ENCODE assay signal across 17 cellular contexts in the genomic region with DNA sequence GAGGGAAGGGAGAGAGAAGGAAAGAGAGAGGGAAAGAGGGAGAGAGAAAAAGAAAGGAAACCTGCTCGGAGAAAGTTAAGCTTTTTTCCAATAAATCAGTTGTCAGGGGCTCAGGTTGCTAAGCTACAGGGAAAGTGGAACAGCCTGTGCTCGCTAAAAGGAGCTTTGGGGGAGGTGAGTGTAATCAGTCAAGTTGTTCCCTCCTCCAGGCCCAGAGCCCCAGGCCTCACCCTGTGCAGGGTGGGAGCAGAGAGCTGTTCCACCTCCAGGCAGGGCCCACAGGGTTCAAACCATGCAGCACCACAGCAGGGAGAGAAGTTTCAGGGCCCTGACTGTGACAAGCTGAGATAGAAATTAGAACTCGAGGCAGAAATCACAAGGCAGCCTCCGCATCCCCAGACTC. TPM values are rescaled to one million over a fixed set of nuclear protein-coding genes. Genes with fewer than 3 reads are reported as not detected.
DNase-seq lines count a peak whose midpoint lies in the region; ATAC-seq, FAIRE-seq and TF ChIP-seq lines count a peak whose summit lies in the region.
"Had no signal": no experiment of that assay in that cellular context is flagged by ENCODE, and none has a peak within 500 bp of the region (broad histone marks: within the 10 kb centered on the region; RNA-seq: fewer than 3 reads in every experiment).

No MANE protein-coding gene starts in this region.

- H2AK5ac ChIP-seq in H1 (ENCODE audit: low read depth, low read length): no peak overlapping the region

- no peaks in the 10 kb centered on the region for H3K23me2 ChIP-seq in H1 (ENCODE audit: low read depth, low read length)

- no peak for TF ChIP-seq RAD21 in H1 (IDR thresholded peaks at IDR 0.05 in 1 of 2, conservative IDR thresholded peaks at IDR 0.05 in 1 of 2; ENCODE audit: low read depth in 2 of 2, low read length in 2 of 2)

- H3K36me3 ChIP-seq in H1 (ENCODE audit: control insufficient read depth in 2 of 4, insufficient read depth in 4 of 4, low read length in 3 of 4): no peaks in the 10 kb centered on the region
- H3K36me3 ChIP-seq in neural progenitor cell: no peaks in the 10 kb centered on the region

- no peaks in the 10 kb centered on the region for H3K79me1 ChIP-seq in H1 (ENCODE audit: low read depth, low read length)

- CTCF ChIA-PET in H1 (lab: Charles Lee; ENCODE audit: partially characterized antibody): interaction anchor here (0.7 to 2.1 kb wide), 9 partner anchors 8 to 139 kb away, joined by 3 to 7 read pairs (median 3); no protein-coding TSS in a partner anchor

- TF ChIP-seq CTCF in H1 (IDR thresholded peaks at IDR 0.05; ENCODE audit: control extremely low read depth in 1 of 3, insufficient read depth in 1 of 3, low read depth in 1 of 3, low read length in 3 of 3) (no peak), neural progenitor cell (IDR thresholded peaks at IDR 0.05) (no peak), type B pancreatic cell (conservative IDR thresholded peaks at IDR 0.05) (no peak)

- H3K4me1 Mint-ChIP-seq in neural progenitor cell (peaks cover 52% of the 10 kb centered on the region), type B pancreatic cell (ENCODE audit: unreplicated experiment) (peaks cover 45% of the 10 kb centered on the region)
- H3K4me1 Mint-ChIP-seq: CD8-positive, alpha-beta memory T cell had no signal

- H2BK12ac ChIP-seq in H1 (ENCODE audit: low read depth, low read length): no peak overlapping the region

- POLR2A ChIA-PET in H1 (lab: Charles Lee; ENCODE audit: partially characterized antibody): interaction anchor here (1.0 to 1.7 kb wide), 2 partner anchors 9 to 12 kb away, joined by 3 to 8 read pairs; no protein-coding TSS in a partner anchor

- H3K4ac ChIP-seq in H1 (replicated peaks; ENCODE audit: insufficient read length, low read depth, low read length): no peak overlapping the region

- H4K8ac ChIP-seq in H1 (ENCODE audit: extremely low read depth, insufficient read depth, low read length): no peak overlapping the region

- H3F3A ChIP-seq in neural progenitor cell (ENCODE audit: low read depth): peaks cover 11% of the 10 kb centered on the region

- H3K27ac ChIP-seq in H1 (ENCODE audit: low read depth, low read length): no peak overlapping the region
- H3K27ac ChIP-seq in neural progenitor cell: no peak overlapping the region

- no peak overlapping the region for H3K18ac ChIP-seq in H1 (ENCODE audit: extremely low read depth, low read length)

- no peaks in the 10 kb centered on the region for H4K20me1 ChIP-seq in H1 (replicated peaks in 1 of 2; ENCODE audit: control insufficient read depth in 1 of 2, insufficient read depth in 2 of 2, low read length in 2 of 2)
- no peaks in the 10 kb centered on the region for H4K20me1 ChIP-seq in neural progenitor cell (ENCODE audit: low read depth)

- H3K27ac Mint-ChIP-seq in neural progenitor cell (peak overlapping the region; percentile 93), type B pancreatic cell (peak overlapping the region; percentile 86)
- H3K27ac Mint-ChIP-seq: activated CD8-positive, alpha-beta T cell treated with anti-CD3 and anti-CD28 coated beads, Interleukin-2, amount 10 ng/mL, durations not matched to agents 7 days and 5 days; stimulated activated naive CD8-positive, alpha-beta T cell treated with anti-CD3 and anti-CD28 coated beads, Interleukin-15, Interleukin-2, amounts not matched to agents 100 ng/mL and 50 ng/mL, for 24 hours had no signal

- H3K23ac ChIP-seq in H1 (ENCODE audit: insufficient read length): no peak overlapping the region

- no peak overlapping the region for H3K14ac ChIP-seq in H1 (ENCODE audit: insufficient read length)

- no peak overlapping the region for H4K91ac ChIP-seq in H1 (replicated peaks; ENCODE audit: insufficient read length, low read length)

- H3K79me2 ChIP-seq in H1 (ENCODE audit: control insufficient read depth in 1 of 2, insufficient read depth in 2 of 2, low read length in 2 of 2) (no peaks in the 10 kb centered on the region), neural progenitor cell (ENCODE audit: low read depth) (no peaks in the 10 kb centered on the region)

- H2BK5ac ChIP-seq in H1 (ENCODE audit: low read depth, low read length): no peak overlapping the region

- H3K9ac ChIP-seq in H1 (replicated peaks in 1 of 4; ENCODE audit: extremely low read depth in 1 of 4, low read depth in 3 of 4, low read length in 3 of 4) (no peak overlapping the region), neural progenitor cell (no peak overlapping the region)

- DNase-seq in NCI-H345 (lab: John Stamatoyannopoulos, UW) (peak; percentile 19), NCI-H345 treated with DMSO at 0.1 percent for 48 hours (lab: John Stamatoyannopoulos, UW; ENCODE audit: unreplicated experiment) (no peak), H1 (ENCODE audit: low read depth in 1 of 2, low spot score in 2 of 2) (no peak), neural progenitor cell (ENCODE audit: low spot score) (peak; percentile 32), type B pancreatic cell (ENCODE audit: extremely low spot score, unreplicated experiment) (no peak)
- DNase-seq in activated effector memory CD4-positive, alpha-beta T cell treated with anti-CD3 and anti-CD28 coated beads, Interleukin-2, amount 50 U/mL, for 16 hours: no peak
- DNase-seq in stimulated activated CD4-positive, alpha-beta T cell treated with anti-CD3 and anti-CD28 coated beads, Interleukin-2, amount 100 ng/mL, for 24 hours: no peak
- DNase-seq: activated CD8-positive, alpha-beta T cell treated with anti-CD3 and anti-CD28 coated beads, Interleukin-2, amount 10 ng/mL, durations not matched to agents 7 days and 5 days; CD8-positive, alpha-beta memory T cell; glutamatergic neuron; GOT3; kidney glomerular epithelial cell; SIG-M5 had no signal

- H3K4me3 Mint-ChIP-seq in neural progenitor cell (peak overlapping the region; percentile 27), type B pancreatic cell (peak overlapping the region; percentile 48)
- H3K4me3 Mint-ChIP-seq: activated CD8-positive, alpha-beta T cell treated with anti-CD3 and anti-CD28 coated beads, Interleukin-2, amount 10 ng/mL, durations not matched to agents 7 days and 5 days; CD8-positive, alpha-beta memory T cell; stimulated activated naive CD8-positive, alpha-beta T cell treated with anti-CD3 and anti-CD28 coated beads, Interleukin-15, Interleukin-2, amounts not matched to agents 100 ng/mL and 50 ng/mL, for 24 hours had no signal

- peaks cover 0 to 5% (median 2%) of the 10 kb centered on the region in 4 experiments; a peak in 2 of 7 replicates for H3K4me1 ChIP-seq in H1 (replicated peaks in 1 of 4; ENCODE audit: control insufficient read depth in 3 of 4, insufficient read depth in 4 of 4, low read length in 3 of 4)
- H3K4me1 ChIP-seq in neural progenitor cell: peaks cover 19% of the 10 kb centered on the region

- no peak overlapping the region for H3K56ac ChIP-seq in H1 (replicated peaks; ENCODE audit: insufficient read length, low read depth, low read length)

- no peak overlapping the region for H2BK15ac ChIP-seq in H1 (ENCODE audit: low read length)

- H3K36me3 Mint-ChIP-seq in neural progenitor cell (no peaks in the 10 kb centered on the region), type B pancreatic cell (no peaks in the 10 kb centered on the region)
- H3K36me3 Mint-ChIP-seq: CD8-positive, alpha-beta memory T cell had no signal

- TF ChIP-seq POLR2A in H1 (IDR thresholded peaks at IDR 0.05; ENCODE audit: control extremely low read depth in 1 of 2, low read depth in 2 of 2, low read length in 2 of 2): no peak

- peaks cover 7% of the 10 kb centered on the region for H3K27me3 Mint-ChIP-seq in neural progenitor cell (ENCODE audit: insufficient read depth, low read depth)
- H3K27me3 Mint-ChIP-seq in type B pancreatic cell: no peaks in the 10 kb centered on the region
- H3K27me3 Mint-ChIP-seq: stimulated activated naive CD8-positive, alpha-beta T cell treated with anti-CD3 and anti-CD28 coated beads, Interleukin-15, Interleukin-2, amounts not matched to agents 100 ng/mL and 50 ng/mL, for 24 hours had no signal

- H3K4me3 ChIP-seq in H1 (ENCODE audit: extremely low read depth in 1 of 4, insufficient read depth in 2 of 4, low read depth in 3 of 4, low read length in 4 of 4): no peak overlapping the region
- no peak overlapping the region for H3K4me3 ChIP-seq in neural progenitor cell

- H2BK120ac ChIP-seq in H1 (replicated peaks; ENCODE audit: low read depth, low read length): no peak overlapping the region

- no peak for ATAC-seq in GM18502 (IDR thresholded peaks at IDR 0.05; ENCODE audit: poor library complexity, unreplicated experiment)
- ATAC-seq: activated CD8-positive, alpha-beta T cell treated with anti-CD3 and anti-CD28 coated beads, Interleukin-2, amount 10 ng/mL, durations not matched to agents 7 days and 5 days had no signal

- no peak overlapping the region for H2BK20ac ChIP-seq in H1 (ENCODE audit: low read length)

- no peaks in the 10 kb centered on the region for H3K9me3 Mint-ChIP-seq in neural progenitor cell
- H3K9me3 Mint-ChIP-seq in type B pancreatic cell: no peaks in the 10 kb centered on the region
- H3K9me3 Mint-ChIP-seq: CD8-positive, alpha-beta memory T cell; stimulated activated naive CD8-positive, alpha-beta T cell treated with anti-CD3 and anti-CD28 coated beads, Interleukin-15, Interleukin-2, amounts not matched to agents 100 ng/mL and 50 ng/mL, for 24 hours had no signal

- no peaks in the 10 kb centered on the region for H3K9me3 ChIP-seq in H1 (ENCODE audit: insufficient read depth in 2 of 2, low read depth in 1 of 2, low read length in 1 of 2)
- H3K9me3 ChIP-seq in neural progenitor cell (ENCODE audit: low read depth): no peaks in the 10 kb centered on the region

- H2AFZ ChIP-seq in H1 (ENCODE audit: low read length) (peak overlapping the region; percentile 84), neural progenitor cell (replicated peaks) (peak overlapping the region; percentile 78)

- FAIRE-seq in H1 (lab: Jason Lieb, UNC): no peak
- FAIRE-seq: bronchial epithelial cell, endothelial cell of umbilical vein had no signal

- no peak overlapping the region for H3K4me2 ChIP-seq in H1 (ENCODE audit: insufficient read depth in 1 of 2, low read depth in 2 of 2, low read length in 2 of 2)
- H3K4me2 ChIP-seq in neural progenitor cell: no peak overlapping the region

- 78% methylated on average over 4 of the region's 4 CpGs; no CpG with 5 or more reads in 1 of the 2 experiments for WGBS in H1 (ENCODE audit: extremely low coverage in 1 of 2, insufficient coverage in 1 of 2, insufficient read length in 1 of 2, insufficient replicate concordance in 2 of 2, low coverage in 1 of 2, low lambda C conversion rate in 2 of 2, missing lambda C conversion rate in 1 of 2), 2 experiments

- H4K5ac ChIP-seq in H1 (ENCODE audit: insufficient read length, low read depth, low read length): no peak overlapping the region

- no peak for TF ChIP-seq EP300 in H1 (IDR thresholded peaks at IDR 0.05; ENCODE audit: borderline replicate concordance in 1 of 2, low read depth in 2 of 2, low read length in 2 of 2)

- H3K27me3 ChIP-seq in H1 (replicated peaks in 1 of 4; ENCODE audit: control insufficient read depth in 3 of 4, extremely low read depth in 1 of 4, insufficient read depth in 3 of 4, low read length in 3 of 4): no peaks in the 10 kb centered on the region
- no peaks in the 10 kb centered on the region for H3K27me3 ChIP-seq in neural progenitor cell

RNA-seq across cellular contexts. Expression of a gene that starts 56.4 kb away (rescaled TPM):
- total RNA-seq in H1 (2021; fragmentation: NEBNext Ultra II Directional; extraction: Animal tissue kit (Norgen Biotek cat#: 25700)): 158 and 165 TPM in 2 replicates
- 15.5 and 30.7 TPM in 2 replicates for polyA plus RNA-seq in H1 (2011; rRNA removed)
- 39.4 TPM for polyA plus RNA-seq in H1 (2011; cell fraction: cytosol; rRNA removed)
- polyA plus RNA-seq in H1 (2011; cell fraction: nucleus; rRNA removed): 15.2 TPM
- 52.1 to 65.4 TPM (median 59.4 TPM) in 4 replicates for polyA plus RNA-seq in H1 (2012, experiment 1 of 2)
- polyA plus RNA-seq in H1 (2012, experiment 2 of 2): 6.3 TPM
- polyA plus RNA-seq in H1 (2013, experiment 1 of 2): 49.2 TPM
- 45.6 TPM for polyA plus RNA-seq in H1 (2013, experiment 2 of 2)
- 56.7 and 80.9 TPM in 2 replicates for polyA minus RNA-seq in H1 (2011; rRNA and poly(A)+ RNA removed)
- polyA minus RNA-seq in H1 (2011; cell fraction: cytosol; rRNA and poly(A)+ RNA removed): 131 TPM
- polyA minus RNA-seq in H1 (2011; cell fraction: nucleus; rRNA and poly(A)+ RNA removed): 41.1 TPM
- 134 and 244 TPM in 2 replicates for total RNA-seq in neural progenitor cell (ENCODE audit: low replicate concordance)
- total RNA-seq in type B pancreatic cell (ENCODE audit: low replicate concordance): 222 and 227 TPM in 2 replicates

Comparison
In these comparisons a context has a peak if more than half of its experiments do, and no peak if none do; other contexts are left out.
1. DNase-seq: peak in NCI-H345 (single experiment) and neural progenitor cell (single experiment); none in NCI-H345 treated with DMSO at 0.1 percent for 48 hours (single experiment), H1 (0 of 2), type B pancreatic cell (single experiment), activated effector memory CD4-positive, alpha-beta T cell treated with anti-CD3 and anti-CD28 coated beads, Interleukin-2, amount 50 U/mL, for 16 hours (single experiment) and stimulated activated CD4-positive, alpha-beta T cell treated with anti-CD3 and anti-CD28 coated beads, Interleukin-2, amount 100 ng/mL, for 24 hours (0 of 2).